In genomic region chr3:13025090-13025489, GRCh38 we compare ENCODE assay signal across 9 cellular contexts. TPM values are rescaled to one million over a fixed set of nuclear protein-coding genes. Genes with fewer than 3 reads are reported as not detected.
DNase-seq lines count a peak whose midpoint lies in the region; ATAC-seq, FAIRE-seq and TF ChIP-seq lines count a peak whose summit lies in the region.
"Had no signal": no experiment of that assay in that cellular context is flagged by ENCODE, and none has a peak within 500 bp of the region (broad histone marks: within the 10 kb centered on the region; RNA-seq: fewer than 3 reads in every experiment).

No MANE protein-coding gene starts in this region.

- H3K36me3 ChIP-seq in bronchial epithelial cell (ENCODE audit: control insufficient read depth, insufficient read depth, low read length): no peaks in the 10 kb centered on the region

- no peak overlapping the region for H3K4me3 Mint-ChIP-seq in CD4-positive, alpha-beta T cell

- no peak for FAIRE-seq in bronchial epithelial cell (lab: Jason Lieb, UNC)

- H3K27ac ChIP-seq in CD4-positive, alpha-beta T cell (ENCODE audit: low read depth, low read length): no peak overlapping the region

- no peak for ATAC-seq in CD4-positive, alpha-beta T cell (ENCODE audit: poor library complexity)
- no peak for ATAC-seq in HG03196 (IDR thresholded peaks at IDR 0.05; ENCODE audit: unreplicated experiment)

- H3K27me3 Mint-ChIP-seq in CD4-positive, alpha-beta T cell: no peaks in the 10 kb centered on the region

- H3K4me3 ChIP-seq in AG09309 (ENCODE audit: control insufficient read depth, low read depth, low read length): no peak overlapping the region
- no peak overlapping the region for H3K4me3 ChIP-seq in bronchial epithelial cell (ENCODE audit: low read depth, low read length)

- CTCF ChIA-PET in CD4-positive, alpha-beta T cell (lab: Charles Lee): no interaction called here

- no peaks in the 10 kb centered on the region for H3K36me3 Mint-ChIP-seq in CD4-positive, alpha-beta T cell (ENCODE audit: low read depth)

- H3K27ac Mint-ChIP-seq in CD4-positive, alpha-beta T cell: no peak overlapping the region

- intact Hi-C loops in CD4-positive, alpha-beta T cell (cut with DNase I, micrococcal nuclease): no loop called here

- no peaks in the 10 kb centered on the region for H3K9me3 ChIP-seq in CD4-positive, alpha-beta T cell (ENCODE audit: control insufficient read depth, low read length)

- DNase-seq in AG09309 (ENCODE audit: low read depth) (peak; percentile 5), HS-5 (ENCODE audit: low read depth) (peak; percentile 15), bronchial epithelial cell (ENCODE audit: low read depth) (peak; percentile 49), lung microvascular endothelial cell (ENCODE audit: low read depth in 2 of 2) (peak; percentile 32 to 60), NCI-H345 (lab: John Stamatoyannopoulos, UW) (no peak)
- no peak for DNase-seq in CD4-positive, alpha-beta T cell
- no peak for DNase-seq in stimulated activated naive CD4-positive, alpha-beta T cell (lab: John Stamatoyannopoulos, UW)
- DNase-seq: activated T-cell treated with anti-CD3 and anti-CD28 coated beads for 4 hours had no signal

- H3K9me3 Mint-ChIP-seq in CD4-positive, alpha-beta T cell: no peaks in the 10 kb centered on the region

- TF ChIP-seq CTCF in AG09309 (IDR thresholded peaks at IDR 0.05; ENCODE audit: control insufficient read depth, insufficient read depth, low read depth, low read length, missing control alignments) (no peak), bronchial epithelial cell (IDR thresholded peaks at IDR 0.05; ENCODE audit: insufficient read depth, low read length, severe bottlenecking) (no peak)
- TF ChIP-seq CTCF in CD4-positive, alpha-beta T cell (IDR thresholded peaks at IDR 0.05): no peak

- H3K27me3 ChIP-seq in bronchial epithelial cell (ENCODE audit: control insufficient read depth, insufficient read depth, low read length): peaks cover 1% of the 10 kb centered on the region
- no peaks in the 10 kb centered on the region for H3K27me3 ChIP-seq in CD4-positive, alpha-beta T cell (ENCODE audit: control insufficient read depth, insufficient read depth, low read length)

- H3K4me1 Mint-ChIP-seq in CD4-positive, alpha-beta T cell (ENCODE audit: low read depth): no peaks in the 10 kb centered on the region

- POLR2A ChIA-PET in CD4-positive, alpha-beta T cell (lab: Charles Lee): no interaction called here

RNA-seq across cellular contexts. Expression of gene IQSEC1, which starts 48.1 kb away (rescaled TPM):
- 5.8 and 6.6 TPM in 2 replicates for total RNA-seq in bronchial epithelial cell
- 28.8 and 63.7 TPM in 2 replicates for total RNA-seq in lung microvascular endothelial cell
- total RNA-seq in CD4-positive, alpha-beta T cell: 100 to 1,000 TPM; 102 to 108 TPM

Comparison
In these comparisons a context has a peak if more than half of its experiments do, and no peak if none do; other contexts are left out.
1. DNase-seq: peak in AG09309 (single experiment), HS-5 (single experiment), bronchial epithelial cell (single experiment) and lung microvascular endothelial cell (2 of 2); none in CD4-positive, alpha-beta T cell (0 of 10), NCI-H345 (single experiment) and stimulated activated naive CD4-positive, alpha-beta T cell (0 of 6).